In genomic region chr11:86704710-86705109, GRCh38 we compare ENCODE assay signal across 34 cellular contexts.
"Had no signal": no experiment of that assay in that cellular context is flagged by ENCODE, and none has a peak within 500 bp of the region (broad histone marks: within the 10 kb centered on the region; RNA-seq: fewer than 3 reads in every experiment).

No MANE protein-coding gene starts in this region.

- H3K27me3 ChIP-seq: adrenal gland, body of pancreas, breast epithelium, MG63, Peyer's patch, SJSA1 had no signal

- H3K27ac ChIP-seq: adrenal gland, body of pancreas, breast epithelium, Peyer's patch, SJSA1 had no signal

- H3K9me3 ChIP-seq: adrenal gland, body of pancreas, MG63, Peyer's patch, SJSA1 had no signal

- H3K4me1 ChIP-seq: adrenal gland, body of pancreas, breast epithelium, Peyer's patch, SJSA1 had no signal

- FAIRE-seq: astrocyte, TTC549 had no signal

- H3K4me3 ChIP-seq: adrenal gland, body of pancreas, breast epithelium, MG63, Peyer's patch, SJSA1 had no signal

- ATAC-seq: activated CD4-positive, alpha-beta T cell treated with anti-CD3 and anti-CD28 coated beads for 36 hours; activated CD4-positive, CD25-positive, alpha-beta regulatory T cell treated with anti-CD3 and anti-CD28 coated beads, Interleukin-2, amount 50 U/mL, for 24 hours; activated CD8-positive, alpha-beta T cell treated with anti-CD3 and anti-CD28 coated beads, Interleukin-2, amount 10 ng/mL, durations not matched to agents 7 days and 5 days; activated naive CD4-positive, alpha-beta T cell treated with anti-CD3 and anti-CD28 coated beads, Interleukin-2, amount 50 U/mL, for 72 hours; activated T-cell treated with anti-CD3 and anti-CD28 coated beads, Interleukin-2, amount 50 U/mL, for 4 hours; body of pancreas; PC-3; WTC11 had no signal

- DNase-seq: activated CD4-positive, alpha-beta T cell treated with anti-CD3 and anti-CD28 coated beads for 36 hours; activated CD4-positive, alpha-beta T cell treated with anti-CD3 and anti-CD28 coated beads, Interleukin-2, amount 10 ng/mL, durations not matched to agents 7 days and 5 days; activated CD4-positive, alpha-beta T cell treated with anti-CD3 and anti-CD28 coated beads, Interleukin-2, amount 50 U/mL, for 48 hours; activated CD8-positive, alpha-beta T cell treated with anti-CD3 and anti-CD28 coated beads, Interleukin-2, amount 10 ng/mL, durations not matched to agents 7 days and 5 days; activated gamma-delta T cell treated with Interleukin-2 at 50 U/mL for 16 hours; activated naive CD4-positive, alpha-beta T cell treated with anti-CD3 and anti-CD28 coated beads for 36 hours; activated T-cell treated with anti-CD3 and anti-CD28 coated beads for 4 hours; activated T-cell treated with anti-CD3 and anti-CD28 coated beads, Interleukin-2, amount 50 U/mL, for 4 hours; adrenal gland; body of pancreas; KG1; MG63; NCI-H1048; NCI-H1105 treated with DMSO at 0.1 percent for 48 hours; NCI-H1436; NCI-H1694; NCI-H1930; NCI-H2081 treated with DMSO at 0.1 percent for 48 hours; NCI-H2171 treated with DMSO at 0.1 percent for 48 hours; NCI-H2227 treated with DMSO at 0.1 percent for 48 hours; NCI-H446; NCI-H524 treated with DMSO at 0.1 percent for 48 hours; PC-3; Peyer's patch; RPMI8226; SHP77 treated with DMSO at 0.1 percent for 48 hours; SK-N-SH had no signal

- H3K36me3 ChIP-seq: adrenal gland, breast epithelium, MG63, Peyer's patch, SJSA1 had no signal
